In genomic region chr2:45993476-45993991, GRCh38 we compare ENCODE assay signal across 8 cellular contexts.
DNase-seq lines count a peak whose midpoint lies in the region; ATAC-seq and TF ChIP-seq lines count a peak whose summit lies in the region.

No MANE protein-coding gene starts in this region.

- no peaks in the 10 kb centered on the region for H3K36me3 Mint-ChIP-seq in activated CD4-positive, alpha-beta T cell treated with anti-CD3 and anti-CD28 coated beads, Interleukin-2, amount 10 ng/mL, durations not matched to agents 7 days and 5 days (ENCODE audit: low read depth)

- peaks cover 15% of the 10 kb centered on the region for H3K36me3 ChIP-seq in lower lobe of right lung

- no peaks in the 10 kb centered on the region for H3K27me3 Mint-ChIP-seq in activated CD4-positive, alpha-beta T cell treated with anti-CD3 and anti-CD28 coated beads, Interleukin-2, amount 10 ng/mL, durations not matched to agents 7 days and 5 days

- ATAC-seq in lower lobe of right lung (peak; percentile 76 to 79), HG02759 (IDR thresholded peaks at IDR 0.05; ENCODE audit: unreplicated experiment) (no peak)

- intact Hi-C loops in lower lobe of right lung (cut with DNase I) = no loop called here

- no peaks in the 10 kb centered on the region for H3K9me3 Mint-ChIP-seq in activated CD4-positive, alpha-beta T cell treated with anti-CD3 and anti-CD28 coated beads, Interleukin-2, amount 10 ng/mL, durations not matched to agents 7 days and 5 days

- no peaks in the 10 kb centered on the region for H3K9me3 ChIP-seq in lower lobe of right lung

- DNase-seq in AG04449 (ENCODE audit: low read depth, low spot score) = no peak
- DNase-seq in GM19238 (ENCODE audit: insufficient read length, low spot score) = peak; percentile 43
- peak; percentile 12 for DNase-seq in NCI-H510A (lab: John Stamatoyannopoulos, UW)
- peak; percentile 82 for DNase-seq in activated CD4-positive, alpha-beta T cell treated with anti-CD3 and anti-CD28 coated beads, Interleukin-2, amount 10 ng/mL, durations not matched to agents 7 days and 5 days
- DNase-seq in ecto neural progenitor cell (ENCODE audit: low spot score) = peak; percentile 62
- DNase-seq in lower lobe of right lung = no peak
- peak; percentile 8 to 28 for DNase-seq in stimulated activated CD8-positive, alpha-beta memory T cell treated with anti-CD3 and anti-CD28 coated beads, Interleukin-2, amount 100 ng/mL, for 1 hour (ENCODE audit: low read depth in 2 of 2)

- no peak overlapping the region for H3K27ac Mint-ChIP-seq in activated CD4-positive, alpha-beta T cell treated with anti-CD3 and anti-CD28 coated beads, Interleukin-2, amount 10 ng/mL, durations not matched to agents 7 days and 5 days

- CTCF ChIA-PET in AG04449 (lab: Yijun Ruan, JAX) = interaction anchor here (0.7 to 3.1 kb wide), 51 partner anchors 11 to 656 kb away, joined by 3 to 53 read pairs (median 5); no protein-coding TSS in a partner anchor
- CTCF ChIA-PET in activated CD4-positive, alpha-beta T cell treated with anti-CD3 and anti-CD28 coated beads, Interleukin-2, amount 10 ng/mL, durations not matched to agents 7 days and 5 days (lab: Charles Lee) = interaction anchor here (0.6 to 2.6 kb wide), 17 partner anchors 8 to 469 kb away, joined by 3 to 13 read pairs (median 4); no protein-coding TSS in a partner anchor

- H3K4me1 Mint-ChIP-seq in activated CD4-positive, alpha-beta T cell treated with anti-CD3 and anti-CD28 coated beads, Interleukin-2, amount 10 ng/mL, durations not matched to agents 7 days and 5 days = peaks cover 3% of the 10 kb centered on the region

- H3K4me3 ChIP-seq in AG04449 (ENCODE audit: low read depth, low read length) (no peak overlapping the region), lower lobe of right lung (no peak overlapping the region)

- H3K27me3 ChIP-seq in lower lobe of right lung (ENCODE audit: low read depth) = no peaks in the 10 kb centered on the region

- TF ChIP-seq CTCF in AG04449 (IDR thresholded peaks at IDR 0.05; ENCODE audit: insufficient read depth, low read length, missing control alignments) = peak; percentile 70
- TF ChIP-seq CTCF in lower lobe of right lung (IDR thresholded peaks at IDR 0.05) = peak; percentile 85

- H3K4me1 ChIP-seq in lower lobe of right lung = peaks cover 32% of the 10 kb centered on the region

- POLR2A ChIA-PET in AG04449 (lab: Yijun Ruan, JAX) = interaction anchor here (0.6 to 2.3 kb wide), 2 partner anchors 238 to 304 kb away, joined by 3 to 9 read pairs; partner anchors contain the start of gene EPAS1
- POLR2A ChIA-PET in activated CD4-positive, alpha-beta T cell treated with anti-CD3 and anti-CD28 coated beads, Interleukin-2, amount 10 ng/mL, durations not matched to agents 7 days and 5 days (lab: Charles Lee) = no interaction called here

- H3K4me3 Mint-ChIP-seq in activated CD4-positive, alpha-beta T cell treated with anti-CD3 and anti-CD28 coated beads, Interleukin-2, amount 10 ng/mL, durations not matched to agents 7 days and 5 days = no peak overlapping the region

- peak overlapping the region; percentile 78 for H3K27ac ChIP-seq in lower lobe of right lung

Comparison
In these comparisons a context has a peak if more than half of its experiments do, and no peak if none do; other contexts are left out.
1. DNase-seq: peak in GM19238 (single experiment), NCI-H510A (single experiment), activated CD4-positive, alpha-beta T cell treated with anti-CD3 and anti-CD28 coated beads, Interleukin-2, amount 10 ng/mL, durations not matched to agents 7 days and 5 days (single experiment), ecto neural progenitor cell (single experiment) and stimulated activated CD8-positive, alpha-beta memory T cell treated with anti-CD3 and anti-CD28 coated beads, Interleukin-2, amount 100 ng/mL, for 1 hour (2 of 2); none in AG04449 (single experiment) and lower lobe of right lung (single experiment).